Comparison of ENCODE assay signal across 9 cellular contexts in genomic region chr7:22445140-22445722, GRCh38. TPM values are rescaled to one million over a fixed set of nuclear protein-coding genes. Genes with fewer than 3 reads are reported as not detected.
DNase-seq lines count a peak whose midpoint lies in the region; ATAC-seq and TF ChIP-seq lines count a peak whose summit lies in the region.
"Had no signal": no experiment of that assay in that cellular context is flagged by ENCODE, and none has a peak within 500 bp of the region (broad histone marks: within the 10 kb centered on the region; RNA-seq: fewer than 3 reads in every experiment).

No MANE protein-coding gene starts in this region.

- peak; percentile 13 for ATAC-seq in GM18868 (IDR thresholded peaks at IDR 0.05; ENCODE audit: unreplicated experiment)
- ATAC-seq in HG03045 (IDR thresholded peaks at IDR 0.05; ENCODE audit: unreplicated experiment): peak; percentile 35
- ATAC-seq in RWPE2 (ENCODE audit: low read depth): peak; percentile 59
- peak; percentile 92 to 94 for ATAC-seq in right cardiac atrium
- ATAC-seq in stimulated activated naive CD8-positive, alpha-beta T cell treated with anti-CD3 and anti-CD28 coated beads, Interleukin-15, Interleukin-2, amounts not matched to agents 100 U/mL and 50 U/mL, for 24 hours: no peak
- ATAC-seq in GM21526 (IDR thresholded peaks at IDR 0.05; ENCODE audit: low FRiP score, unreplicated experiment): no peak
- no peak for ATAC-seq in HG03520 (IDR thresholded peaks at IDR 0.05; ENCODE audit: unreplicated experiment)

- intact Hi-C loops in right cardiac atrium (cut with DNase I): loop anchor here in 1 of 4 donors (10.0 kb wide), 1 partner anchor 90 kb away; the partner anchor contains the start of gene RAPGEF5

- H3K4me1 ChIP-seq in RWPE2 (ENCODE audit: insufficient read depth, poor library complexity, severe bottlenecking) (peaks cover 17% of the 10 kb centered on the region), right cardiac atrium (ENCODE audit: control insufficient read depth, insufficient read depth, low read length) (peaks cover 4% of the 10 kb centered on the region)

- H3K9me3 ChIP-seq in RWPE2 (ENCODE audit: severe bottlenecking): no peaks in the 10 kb centered on the region
- no peaks in the 10 kb centered on the region for H3K9me3 ChIP-seq in right cardiac atrium (ENCODE audit: control insufficient read depth, low read length)

- 9% methylated on average over 14 of the region's 14 CpGs for WGBS in right cardiac atrium

- H3K4me3 ChIP-seq in RWPE2 (ENCODE audit: severe bottlenecking) (no peak overlapping the region), right cardiac atrium (ENCODE audit: low read length) (no peak overlapping the region)

- H3K27ac ChIP-seq in RWPE2 (ENCODE audit: poor library complexity, severe bottlenecking) (no peak overlapping the region), right cardiac atrium (ENCODE audit: low read length) (peak overlapping the region; percentile 55)
- H3K27ac ChIP-seq: HL-60 had no signal

- no peaks in the 10 kb centered on the region for H3K36me3 ChIP-seq in RWPE2 (ENCODE audit: low read depth)

- no peak for TF ChIP-seq CTCF in RWPE2 (IDR thresholded peaks at IDR 0.05; ENCODE audit: poor library complexity, severe bottlenecking)

- no peak for DNase-seq in RWPE2 (ENCODE audit: low spot score)
- peak; percentile 59 to 88 (median 86) for DNase-seq in right cardiac atrium
- peak; percentile 10 for DNase-seq in stimulated activated naive CD8-positive, alpha-beta T cell treated with anti-CD3 and anti-CD28 coated beads, Interleukin-15, Interleukin-2, amounts not matched to agents 100 U/mL and 50 U/mL, for 24 hours
- no peak for DNase-seq in GM19240 (ENCODE audit: insufficient read length, low spot score)

- no peaks in the 10 kb centered on the region for H3K27me3 ChIP-seq in RWPE2 (ENCODE audit: insufficient read depth, poor library complexity, severe bottlenecking)
- no peaks in the 10 kb centered on the region for H3K27me3 ChIP-seq in right cardiac atrium (ENCODE audit: control insufficient read depth, insufficient read depth)

RNA-seq across cellular contexts. Expression of gene STEAP1B, which starts 54.8 kb away (rescaled TPM):
- total RNA-seq in right cardiac atrium: 1 to 10 TPM in 1 of 4 donors, under 1 TPM in 3; 0.40 to 1.1 (median 0.70) TPM
- 0.36 TPM for polyA plus RNA-seq in right cardiac atrium

Comparison
In these comparisons a context has a peak if more than half of its experiments do, and no peak if none do; other contexts are left out.
1. ATAC-seq: peak in GM18868 (single experiment), HG03045 (single experiment), RWPE2 (single experiment) and right cardiac atrium (2 of 2); none in stimulated activated naive CD8-positive, alpha-beta T cell treated with anti-CD3 and anti-CD28 coated beads, Interleukin-15, Interleukin-2, amounts not matched to agents 100 U/mL and 50 U/mL, for 24 hours (single experiment), GM21526 (single experiment) and HG03520 (single experiment).
2. DNase-seq: peak in right cardiac atrium (3 of 3) and stimulated activated naive CD8-positive, alpha-beta T cell treated with anti-CD3 and anti-CD28 coated beads, Interleukin-15, Interleukin-2, amounts not matched to agents 100 U/mL and 50 U/mL, for 24 hours (single experiment); none in RWPE2 (single experiment) and GM19240 (single experiment).